10 cellular contexts compared by ENCODE assay signal in the genomic region with DNA sequence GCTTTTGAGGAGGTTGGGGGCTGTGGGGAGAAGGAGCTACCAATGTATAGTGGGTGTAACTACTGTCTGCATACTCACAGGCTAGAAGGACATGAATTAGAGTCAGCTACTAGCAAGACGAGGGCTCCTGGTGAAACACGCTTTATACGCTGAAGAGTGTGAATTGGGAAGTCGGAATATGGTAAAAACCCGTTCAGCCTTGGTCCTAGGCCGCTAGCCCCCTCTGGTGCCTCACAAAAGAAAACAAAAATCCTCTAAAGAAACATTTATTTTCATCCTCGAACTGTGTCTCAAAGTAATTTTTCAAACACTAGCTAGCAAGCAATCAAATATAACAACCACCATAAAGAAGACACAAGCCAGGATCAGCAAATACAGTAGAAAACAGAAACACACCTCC.
DNase-seq lines count a peak whose midpoint lies in the region; ATAC-seq, FAIRE-seq and TF ChIP-seq lines count a peak whose summit lies in the region.
"Had no signal": no experiment of that assay in that cellular context is flagged by ENCODE, and none has a peak within 500 bp of the region (broad histone marks: within the 10 kb centered on the region; RNA-seq: fewer than 3 reads in every experiment).

No MANE protein-coding gene starts in this region.

- TF ChIP-seq EP300 in A549 (IDR thresholded peaks at IDR 0.05) (no peak), K562 (IDR thresholded peaks at IDR 0.05; ENCODE audit: low read length) (no peak)

- TF ChIP-seq RAD21 in A549 (conservative IDR thresholded peaks at IDR 0.05 in 1 of 2, IDR thresholded peaks at IDR 0.05 in 1 of 2) (peak; percentile 38 to 64; a peak in 4 of 5 replicates), K562 (CRISPR knock-in tag; conservative IDR thresholded peaks at IDR 0.05 in 1 of 2, IDR thresholded peaks at IDR 0.05 in 1 of 2) (peak in 1 of 2 experiments; percentile 65; a peak in 3 of 4 replicates)

- H3K27me3 ChIP-seq in K562 (ENCODE audit: control insufficient read depth in 2 of 2, insufficient read depth in 2 of 2, low read length in 2 of 2) (no peaks in the 10 kb centered on the region), kidney epithelial cell (ENCODE audit: control insufficient read depth, insufficient read depth, low read length) (no peaks in the 10 kb centered on the region), colonic mucosa (no peaks in the 10 kb centered on the region), H7 (ENCODE audit: control insufficient read depth, insufficient read depth, low read length) (no peaks in the 10 kb centered on the region)
- H3K27me3 ChIP-seq: BLaER1, breast epithelium had no signal

- no peaks in the 10 kb centered on the region for H3K9me1 ChIP-seq in K562 (ENCODE audit: control insufficient read depth, insufficient read depth, low read length)

- BruUV-seq in K562 (replicated peaks; lab: Mats Ljungman, UMichigan): no TSS peak

- no peak overlapping the region for H3K9ac ChIP-seq in K562 (ENCODE audit: insufficient read depth in 1 of 2, low read depth in 2 of 2, low read length in 2 of 2)
- H3K9ac ChIP-seq in colonic mucosa (ENCODE audit: low read depth in 2 of 2, low read length in 2 of 2): no peak overlapping the region
- H3K9ac ChIP-seq: BLaER1 had no signal

- 0 out of 6 replicates have a peak, but pooled peaks of 1 of the 2 experiments have one; percentile 30 for ATAC-seq in A549
- ATAC-seq in K562: peak; percentile 66; the same call in 2 of the 3 replicates
- ATAC-seq in GM21367 (IDR thresholded peaks at IDR 0.05; ENCODE audit: unreplicated experiment): no peak

- H3K79me2 ChIP-seq in K562 (ENCODE audit: control insufficient read depth, insufficient read depth, low read length): no peaks in the 10 kb centered on the region

- H3K27ac ChIP-seq in A549 (no peak overlapping the region), K562 (ENCODE audit: extremely low read depth, low read depth, low read length) (no peak overlapping the region), colonic mucosa (no peak overlapping the region)
- H3K27ac ChIP-seq: BLaER1, breast epithelium had no signal

- WGBS in A549 (ENCODE audit: missing lambda C conversion rate): 66% methylated on average over 7 of the region's 7 CpGs
- 12% methylated on average over 7 of the region's 7 CpGs for WGBS in K562 (ENCODE audit: insufficient coverage, low coverage, missing lambda C conversion rate)

- peaks cover 27% of the 10 kb centered on the region; the same call in 2 of the 3 replicates for H3K9me3 ChIP-seq in A549
- peaks cover 2% of the 10 kb centered on the region for H3K9me3 ChIP-seq in K562 (replicated peaks; ENCODE audit: control insufficient read depth, insufficient read depth, low read depth, low read length)
- no peaks in the 10 kb centered on the region for H3K9me3 ChIP-seq in colonic mucosa
- H3K9me3 ChIP-seq: BLaER1 had no signal

- H3K4me3 ChIP-seq in A549 (no peak overlapping the region), K562 (no peak overlapping the region), kidney epithelial cell (ENCODE audit: low read depth, low read length) (no peak overlapping the region), colonic mucosa (no peak overlapping the region), H7 (ENCODE audit: insufficient read depth, low read depth, low read length) (no peak overlapping the region)
- H3K4me3 ChIP-seq: BLaER1, breast epithelium had no signal

- POLR2A ChIA-PET in A549 (lab: Yijun Ruan, JAX) (no interaction called here), K562 (lab: Yijun Ruan, JAX) (no interaction called here)

- H3K4me2 ChIP-seq in A549 (no peak overlapping the region), K562 (ENCODE audit: insufficient read depth, low read length) (no peak overlapping the region)
- H3K4me2 ChIP-seq: BLaER1 had no signal

- H3K4me1 ChIP-seq in A549: no peaks in the 10 kb centered on the region
- no peaks in the 10 kb centered on the region for H3K4me1 ChIP-seq in K562 (replicated peaks in 1 of 2; ENCODE audit: control insufficient read depth in 2 of 2, insufficient read depth in 2 of 2, low read length in 2 of 2)
- no peaks in the 10 kb centered on the region for H3K4me1 ChIP-seq in colonic mucosa
- H3K4me1 ChIP-seq: BLaER1, breast epithelium had no signal

- in situ Hi-C loops in K562 (cut with MboI): no loop called here

- H3K36me3 ChIP-seq in K562 (ENCODE audit: control insufficient read depth, insufficient read depth, low read length): no peaks in the 10 kb centered on the region
- no peaks in the 10 kb centered on the region for H3K36me3 ChIP-seq in kidney epithelial cell (ENCODE audit: control insufficient read depth, insufficient read depth, low read length)
- H3K36me3 ChIP-seq in colonic mucosa: no peaks in the 10 kb centered on the region
- no peaks in the 10 kb centered on the region for H3K36me3 ChIP-seq in H7 (replicated peaks; ENCODE audit: control insufficient read depth, insufficient read depth, low read length)
- H3K36me3 ChIP-seq: BLaER1, breast epithelium had no signal

- TF ChIP-seq CTCF in A549 (IDR thresholded peaks at IDR 0.05) (peak; percentile 22; the same call in 1 of the 3 replicates), K562 (IDR thresholded peaks at IDR 0.05 in 2 of 3, conservative IDR thresholded peaks at IDR 0.05 in 1 of 3; ENCODE audit: insufficient read depth in 2 of 3, low read depth in 1 of 3, low read length in 3 of 3) (peak; percentile 20 to 31 (median 29); a peak in 3 of 6 replicates), kidney epithelial cell (IDR thresholded peaks at IDR 0.05; ENCODE audit: insufficient read depth, low read length, poor library complexity, severe bottlenecking) (peak; percentile 20), colonic mucosa (IDR thresholded peaks at IDR 0.05) (no peak)

- no peaks in the 10 kb centered on the region for H4K20me1 ChIP-seq in K562 (replicated peaks; ENCODE audit: control insufficient read depth, insufficient read depth, low read length)
- H4K20me1 ChIP-seq: BLaER1 had no signal

- no peak for TF ChIP-seq POLR2A in A549 (IDR thresholded peaks at IDR 0.05; ENCODE audit: low read length)
- no peak for TF ChIP-seq POLR2A in K562 (conservative IDR thresholded peaks at IDR 0.05)

- no peak for FAIRE-seq in A549 (lab: Jason Lieb, UNC)
- no peak for FAIRE-seq in K562 (lab: Jason Lieb, UNC)

- DNase-seq in A549 (ENCODE audit: low read depth in 1 of 2, low spot score in 1 of 2) (peak in 1 of 2 experiments; percentile 52), LHCN-M2 (ENCODE audit: low read depth) (peak; percentile 41), K562 (ENCODE audit: extremely low read depth in 1 of 4, low spot score in 3 of 4) (peak in 1 of 4 experiments; percentile 37), kidney epithelial cell (ENCODE audit: low read depth) (no peak), colonic mucosa (no peak), NCI-H510A (lab: John Stamatoyannopoulos, UW) (no peak), H7 (no peak)

- CTCF ChIA-PET in A549 (lab: Yijun Ruan, JAX) (interaction anchor here (0.8 to 0.9 kb wide), 2 partner anchors 10 to 303 kb away, joined by 3 read pairs; no protein-coding TSS in a partner anchor), K562 (lab: Yijun Ruan, JAX; ENCODE audit: low intra/inter-chr PET ratio) (interaction anchor here (1.2 kb wide), 1 partner anchor 558 kb away, joined by 4 read pairs; no protein-coding TSS in a partner anchor)

- H2AFZ ChIP-seq in K562 (ENCODE audit: low read depth, low read length): peak overlapping the region; percentile 52; the same call in 1 of the 2 replicates

- intact Hi-C loops in K562 (cut with micrococcal nuclease): loop anchor here (5.0 to 10.0 kb wide), 2 partner anchors 335 to 552 kb away; no protein-coding TSS in a partner anchor
- intact Hi-C loops in colonic mucosa (cut with DNase I): no loop called here

TF ChIP-seq in A549, 52 proteins besides CTCF, POLR2A, EP300 and RAD21:
- TF ChIP-seq SMC3 (IDR thresholded peaks at IDR 0.05) (peak; percentile 55), CHD2 (IDR thresholded peaks at IDR 0.05; ENCODE audit: low read length, partially characterized antibody) (no peak)

TF ChIP-seq in K562, 482 proteins besides CTCF, POLR2A, EP300 and RAD21:
- 0 out of 2 replicates have a peak, but pooled peaks have one; percentile 13 for TF ChIP-seq SMC3 (conservative IDR thresholded peaks at IDR 0.05; ENCODE audit: insufficient read depth, low read depth, low read length)
- no peak for TF ChIP-seq ZKSCAN3 (CRISPR knock-in tag; IDR thresholded peaks at IDR 0.05)
